In genomic region chr10:43574906-43575305, GRCh38 we compare ENCODE assay signal across 8 cellular contexts. TPM values are rescaled to one million over a fixed set of nuclear protein-coding genes. Genes with fewer than 3 reads are reported as not detected.
DNase-seq lines count a peak whose midpoint lies in the region; ATAC-seq and TF ChIP-seq lines count a peak whose summit lies in the region.

No MANE protein-coding gene starts in this region.

- peak overlapping the region; percentile 75 for H3K4me2 ChIP-seq in SU-DHL-6 (ENCODE audit: low read depth, low read length, poor library complexity, severe bottlenecking)

- no peaks in the 10 kb centered on the region for H3F3A ChIP-seq in SU-DHL-6 (ENCODE audit: insufficient read depth)

- 69 to 87% methylated on average over 8 of the region's 8 CpGs for WGBS in sigmoid colon, 2 donors

- TF ChIP-seq CTCF in SU-DHL-6 (IDR thresholded peaks at IDR 0.05; ENCODE audit: insufficient read depth, low read length, poor library complexity, severe bottlenecking) (no peak), fibroblast of mammary gland (conservative IDR thresholded peaks at IDR 0.05; ENCODE audit: control insufficient read depth, insufficient read depth, low read depth, low read length) (no peak), sigmoid colon (IDR thresholded peaks at IDR 0.05) (no peak)

- H3K9me3 ChIP-seq in SU-DHL-6 (ENCODE audit: insufficient read depth, low read length) (no peaks in the 10 kb centered on the region), sigmoid colon (no peaks in the 10 kb centered on the region)

- H2AFZ ChIP-seq in SU-DHL-6 (ENCODE audit: low read depth, low read length, severe bottlenecking) = peak overlapping the region; percentile 93

- peak overlapping the region; percentile 58 for H3K9ac ChIP-seq in SU-DHL-6 (ENCODE audit: low read length)

- no peaks in the 10 kb centered on the region for H4K20me1 ChIP-seq in SU-DHL-6 (ENCODE audit: low read depth, low read length)

- H3K9me2 ChIP-seq in SU-DHL-6 (replicated peaks; ENCODE audit: insufficient read depth, low read length) = no peaks in the 10 kb centered on the region

- H3K27ac ChIP-seq in SU-DHL-6 (ENCODE audit: low read depth, low read length) = no peak overlapping the region
- peak overlapping the region; percentile 68 to 81 (median 74) for H3K27ac ChIP-seq in sigmoid colon

- no peaks in the 10 kb centered on the region for H3K27me3 ChIP-seq in SU-DHL-6 (ENCODE audit: low read length)
- H3K27me3 ChIP-seq in sigmoid colon = no peaks in the 10 kb centered on the region

- DNase-seq in DMS53 (lab: John Stamatoyannopoulos, UW) = peak; percentile 30
- no peak for DNase-seq in fibroblast of mammary gland (ENCODE audit: low read depth)
- no peak for DNase-seq in sigmoid colon
- no peak for DNase-seq in KG1 (lab: John Stamatoyannopoulos, UW)
- no peak for DNase-seq in NCI-H774 (lab: John Stamatoyannopoulos, UW)

- no peak for TF ChIP-seq EP300 in sigmoid colon (IDR thresholded peaks at IDR 0.05)

- TF ChIP-seq POLR2A in sigmoid colon (IDR thresholded peaks at IDR 0.05) = no peak

- H3K36me3 ChIP-seq in SU-DHL-6 (ENCODE audit: low read length) (no peaks in the 10 kb centered on the region), sigmoid colon (no peaks in the 10 kb centered on the region)

- no peak for ATAC-seq in HG03196 (IDR thresholded peaks at IDR 0.05; ENCODE audit: unreplicated experiment)
- no peak for ATAC-seq in GM21723 (IDR thresholded peaks at IDR 0.05; ENCODE audit: unreplicated experiment)

- H3K79me2 ChIP-seq in SU-DHL-6 (ENCODE audit: insufficient read depth, low read length) = 0 out of 2 replicates have a peak, but pooled peaks cover 6% of the 10 kb centered on the region

- intact Hi-C loops in sigmoid colon (cut with DNase I) = loop anchor here (1.0 to 10.0 kb wide), 3 partner anchors 32 to 180 kb away; partner anchors contain the start of genes ZNF32 and ZNF485

- peaks cover 0 to 19% (median 13%) of the 10 kb centered on the region in 4 donors for H3K4me1 ChIP-seq in sigmoid colon

- H3K4me3 ChIP-seq in SU-DHL-6 (ENCODE audit: insufficient read depth, low read length, poor library complexity, severe bottlenecking) (peak overlapping the region; percentile 59), fibroblast of mammary gland (ENCODE audit: control insufficient read depth, low read depth, low read length) (peak overlapping the region; percentile 63), sigmoid colon (peak overlapping the region; percentile 54 to 69 (median 64))

RNA-seq across cellular contexts. Expression of gene ZNF239, which starts 0.5 kb away (rescaled TPM):
- total RNA-seq in sigmoid colon = 1 to 10 TPM; 4.1 to 6.2 (median 5.4) TPM
- polyA plus RNA-seq in sigmoid colon = 1 to 10 TPM in 1 of 3 donors, under 1 TPM in 2; 0.46 to 2.9 (median 0.60) TPM

RNA-seq across cellular contexts. Expression of gene ZNF485, which starts 31.3 kb away (rescaled TPM):
- total RNA-seq in sigmoid colon = 1 to 10 TPM; 2.2 to 3.8 (median 2.9) TPM
- polyA plus RNA-seq in sigmoid colon = 1 to 10 TPM in 2 of 3 donors, under 1 TPM in 1; 0.46 to 3.3 (median 1.8) TPM
